Comparison of ENCODE assay signal across 19 cellular contexts in the genomic region with DNA sequence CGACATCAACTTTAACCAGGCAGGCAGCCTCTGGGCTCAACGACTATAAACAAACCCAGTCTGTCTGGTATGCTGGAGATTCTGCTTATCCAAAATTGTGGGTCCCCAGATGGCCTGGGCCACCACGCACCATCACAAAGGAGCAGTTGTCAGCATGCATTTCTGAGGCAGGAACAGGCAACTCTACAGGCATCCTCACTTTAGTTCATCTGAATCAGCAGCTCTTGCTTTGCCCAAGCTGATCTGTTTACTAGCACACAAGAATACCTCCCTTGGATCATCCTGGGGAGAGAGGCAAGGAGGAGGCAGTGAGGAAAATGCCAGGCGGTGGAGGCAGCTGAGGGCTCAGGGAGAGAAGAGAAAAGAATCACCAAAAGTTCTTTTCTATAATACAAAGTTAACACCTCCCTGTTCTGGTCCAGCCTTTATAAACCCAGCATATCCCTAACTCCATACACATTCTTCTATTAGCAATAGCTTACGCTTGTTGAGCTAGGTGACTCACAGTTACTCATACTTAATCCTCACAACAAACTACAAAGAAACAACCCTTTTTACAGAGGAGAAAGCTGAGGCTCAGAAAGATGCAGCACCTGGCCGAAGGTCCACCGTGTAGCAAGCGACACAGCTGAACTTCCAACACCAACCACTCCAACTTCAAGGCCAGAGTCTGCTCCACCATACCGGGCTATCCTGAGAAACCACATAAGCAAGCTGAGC. TPM values are rescaled to one million over a fixed set of nuclear protein-coding genes. Genes with fewer than 3 reads are reported as not detected.
DNase-seq lines count a peak whose midpoint lies in the region; ATAC-seq, FAIRE-seq and TF ChIP-seq lines count a peak whose summit lies in the region.
"Had no signal": no experiment of that assay in that cellular context is flagged by ENCODE, and none has a peak within 500 bp of the region (broad histone marks: within the 10 kb centered on the region; RNA-seq: fewer than 3 reads in every experiment).

No MANE protein-coding gene starts in this region.

- no peak for ATAC-seq in HG03095 (IDR thresholded peaks at IDR 0.05; ENCODE audit: unreplicated experiment)
- ATAC-seq: left cardiac atrium, T-helper 17 cell had no signal

- TF ChIP-seq CTCF in bronchial epithelial cell (IDR thresholded peaks at IDR 0.05; ENCODE audit: insufficient read depth, low read length, severe bottlenecking), result no peak

- peak; percentile 86 for FAIRE-seq in bronchial epithelial cell (lab: Jason Lieb, UNC)

- DNase-seq in EH (ENCODE audit: low read depth), result peak; percentile 51
- peak; percentile 42 for DNase-seq in M059J (ENCODE audit: low read depth)
- peak; percentile 86 for DNase-seq in bronchial epithelial cell (ENCODE audit: low read depth)
- peak; percentile 82 for DNase-seq in myocyte (ENCODE audit: low read depth)
- no peak for DNase-seq in NK-92 treated with Interleukin-12 subunit alpha and Interleukin-12 subunit beta, amount 100 ng/mL, for 24 hours (lab: John Stamatoyannopoulos, UW)
- DNase-seq in cerebellar nuclear complex (lab: John Stamatoyannopoulos, UW), result no peak
- no peak for DNase-seq in NCI-H2196 treated with DMSO at 0.1 percent for 48 hours (lab: John Stamatoyannopoulos, UW; ENCODE audit: unreplicated experiment)
- DNase-seq: activated CD8-positive, alpha-beta memory T cell treated with anti-CD3 and anti-CD28 coated beads, Interleukin-2, amount 50 U/mL, for 48 hours; activated naive CD4-positive, alpha-beta T cell treated with anti-CD3 and anti-CD28 coated beads, Interleukin-2, amount 50 U/mL, for 16 hours; caudate nucleus; CD4-positive, CD25-positive, alpha-beta regulatory T cell; left cardiac atrium; NCI-H1930; NCI-H69; ovary; spleen; T-helper 17 cell; uterus had no signal

- no peak overlapping the region for H3K4me3 ChIP-seq in bronchial epithelial cell (ENCODE audit: low read depth, low read length)
- H3K4me3 ChIP-seq: ovary, spleen, uterus had no signal

- H3K27me3 ChIP-seq in bronchial epithelial cell (ENCODE audit: control insufficient read depth, insufficient read depth, low read length), result no peaks in the 10 kb centered on the region
- H3K27me3 ChIP-seq: ovary, spleen, uterus had no signal

- peaks cover 27% of the 10 kb centered on the region for H3K36me3 ChIP-seq in bronchial epithelial cell (ENCODE audit: control insufficient read depth, insufficient read depth, low read length)
- H3K36me3 ChIP-seq: ovary, uterus had no signal

RNA-seq across cellular contexts. Expression of gene ZDHHC3, which starts 33.6 kb away (rescaled TPM):
- 56.7 and 58.1 TPM in 2 replicates for total RNA-seq in M059J (2014; rRNA removed; shearing (Covaris generic))
- total RNA-seq in bronchial epithelial cell (62.1 and 91.1 TPM in 2 replicates), myocyte (60.7 and 66.0 TPM in 2 replicates)
- polyA plus RNA-seq in myocyte (2012), result 65.2 TPM

RNA-seq across cellular contexts. Expression of gene EXOSC7, which starts 33.7 kb away (rescaled TPM):
- 43.4 and 45.1 TPM in 2 replicates for total RNA-seq in M059J (2014; rRNA removed; shearing (Covaris generic))
- 60.0 and 70.3 TPM in 2 replicates for total RNA-seq in bronchial epithelial cell
- 66.9 and 93.0 TPM in 2 replicates for total RNA-seq in myocyte
- polyA plus RNA-seq in myocyte (2012), result 77.1 TPM

Comparison
In these comparisons a context has a peak if more than half of its experiments do, and no peak if none do; other contexts are left out.
1. DNase-seq: peak in EH (single experiment), M059J (single experiment), bronchial epithelial cell (single experiment) and myocyte (single experiment); none in NK-92 treated with Interleukin-12 subunit alpha and Interleukin-12 subunit beta, amount 100 ng/mL, for 24 hours (single experiment), cerebellar nuclear complex (0 of 2) and NCI-H2196 treated with DMSO at 0.1 percent for 48 hours (single experiment).